ENCODE assay signal across 16 cellular contexts in genomic region chr3:155739154-155739553, GRCh38. TPM values are rescaled to one million over a fixed set of nuclear protein-coding genes. Genes with fewer than 3 reads are reported as not detected.
A peak's percentile ranks its signal among the peaks of the same experiment; 100 is the strongest.
DNase-seq lines count a peak whose midpoint lies in the region; ATAC-seq, FAIRE-seq and TF ChIP-seq lines count a peak whose summit lies in the region.
"Had no signal": no experiment of that assay in that cellular context is flagged by ENCODE, and none has a peak within 500 bp of the region (broad histone marks: within the 10 kb centered on the region; RNA-seq: fewer than 3 reads in every experiment).

No MANE protein-coding gene starts in this region.

- no peaks in the 10 kb centered on the region for H3K36me3 ChIP-seq in A673 (ENCODE audit: insufficient read depth, low read length, poor library complexity, severe bottlenecking)
- H3K36me3 ChIP-seq: BLaER1, uterus had no signal

- H3K4me1 Mint-ChIP-seq in activated CD8-positive, alpha-beta T cell treated with anti-CD3 and anti-CD28 coated beads, Interleukin-2, amount 10 ng/mL, durations not matched to agents 7 days and 5 days (ENCODE audit: low read depth) = peaks cover 5% of the 10 kb centered on the region
- no peaks in the 10 kb centered on the region for H3K4me1 Mint-ChIP-seq in activated naive CD4-positive, alpha-beta T cell treated with anti-CD3 and anti-CD28 coated beads for 36 hours (ENCODE audit: low read depth)
- H3K4me1 Mint-ChIP-seq in CD4-positive, alpha-beta T cell (ENCODE audit: low read depth) = peaks cover 13% of the 10 kb centered on the region

- no TSS peak for BruUV-seq in A673 (replicated peaks; lab: Mats Ljungman, UMichigan)

- no peaks in the 10 kb centered on the region for H3K9me3 ChIP-seq in A673 (ENCODE audit: low read depth, low read length, poor library complexity, severe bottlenecking)
- H3K9me3 ChIP-seq in CD4-positive, alpha-beta T cell (ENCODE audit: control insufficient read depth, low read length) = no peaks in the 10 kb centered on the region
- H3K9me3 ChIP-seq: BLaER1, uterus had no signal

- no peaks in the 10 kb centered on the region for H3K36me3 Mint-ChIP-seq in activated CD8-positive, alpha-beta T cell treated with anti-CD3 and anti-CD28 coated beads, Interleukin-2, amount 10 ng/mL, durations not matched to agents 7 days and 5 days (ENCODE audit: low read depth)
- no peaks in the 10 kb centered on the region for H3K36me3 Mint-ChIP-seq in activated naive CD4-positive, alpha-beta T cell treated with anti-CD3 and anti-CD28 coated beads for 36 hours (ENCODE audit: low read depth)
- no peaks in the 10 kb centered on the region for H3K36me3 Mint-ChIP-seq in CD4-positive, alpha-beta T cell (ENCODE audit: low read depth)
- H3K36me3 Mint-ChIP-seq: activated naive CD4-positive, alpha-beta T cell treated with anti-CD3 and anti-CD28 coated beads, Interleukin-2, amount 50 U/mL, for 24 hours had no signal

- intact Hi-C loops in A673 (cut with micrococcal nuclease; ENCODE audit: unreplicated experiment) = no loop called here
- intact Hi-C loops in activated naive CD4-positive, alpha-beta T cell treated with anti-CD3 and anti-CD28 coated beads for 36 hours (cut with micrococcal nuclease) = no loop called here
- intact Hi-C loops in CD4-positive, alpha-beta T cell (cut with DNase I, micrococcal nuclease) = no loop called here

- CTCF ChIA-PET in A673 (lab: Charles Lee) = no interaction called here
- CTCF ChIA-PET in activated CD8-positive, alpha-beta T cell treated with anti-CD3 and anti-CD28 coated beads, Interleukin-2, amount 10 ng/mL, durations not matched to agents 7 days and 5 days (lab: Charles Lee) = interaction anchor here (2.4 kb wide), 1 partner anchor 67 kb away, joined by 6 read pairs; the partner anchor contains the start of gene C3orf33
- CTCF ChIA-PET in activated naive CD4-positive, alpha-beta T cell treated with anti-CD3 and anti-CD28 coated beads for 36 hours (lab: Charles Lee) = interaction anchor here (0.7 kb wide), 1 partner anchor 22 kb away, joined by 3 read pairs; no protein-coding TSS in a partner anchor
- CTCF ChIA-PET in CD4-positive, alpha-beta T cell (lab: Charles Lee) = no interaction called here

- no peaks in the 10 kb centered on the region for H3K4me1 ChIP-seq in A673 (ENCODE audit: insufficient read depth, low read length, poor library complexity, severe bottlenecking)
- H3K4me1 ChIP-seq: uterus had no signal

- H3K9me3 Mint-ChIP-seq in activated CD8-positive, alpha-beta T cell treated with anti-CD3 and anti-CD28 coated beads, Interleukin-2, amount 10 ng/mL, durations not matched to agents 7 days and 5 days (ENCODE audit: insufficient read depth) = no peaks in the 10 kb centered on the region
- H3K9me3 Mint-ChIP-seq in activated naive CD4-positive, alpha-beta T cell treated with anti-CD3 and anti-CD28 coated beads for 36 hours = no peaks in the 10 kb centered on the region
- no peaks in the 10 kb centered on the region for H3K9me3 Mint-ChIP-seq in CD4-positive, alpha-beta T cell
- H3K9me3 Mint-ChIP-seq: activated CD4-positive, alpha-beta memory T cell treated with anti-CD3 and anti-CD28 coated beads, Interleukin-2, amount 10 ng/mL, durations not matched to agents 7 days and 5 days; activated naive CD4-positive, alpha-beta T cell treated with anti-CD3 and anti-CD28 coated beads, Interleukin-2, amount 50 U/mL, for 24 hours had no signal

- peak; percentile 28 for FAIRE-seq in RCC 7860 (lab: Jason Lieb, UNC)

- TF ChIP-seq CTCF in A673 (conservative IDR thresholded peaks at IDR 0.05; ENCODE audit: low read depth, low read length) = peak; percentile 37
- TF ChIP-seq CTCF in fibroblast of mammary gland (conservative IDR thresholded peaks at IDR 0.05; ENCODE audit: control insufficient read depth, insufficient read depth, low read depth, low read length) = no peak
- TF ChIP-seq CTCF in CD4-positive, alpha-beta T cell (IDR thresholded peaks at IDR 0.05) = no peak

- DNase-seq in A673 (ENCODE audit: low spot score) (peak; percentile 49), H4 (ENCODE audit: low spot score) (peak; percentile 66), RCC 7860 (ENCODE audit: low spot score) (peak; percentile 31), fibroblast of mammary gland (ENCODE audit: low read depth) (peak; percentile 12)
- DNase-seq in activated CD8-positive, alpha-beta memory T cell treated with anti-CD3 and anti-CD28 coated beads, Interleukin-2, amount 50 U/mL, for 48 hours = no peak
- no peak for DNase-seq in activated CD8-positive, alpha-beta T cell treated with anti-CD3 and anti-CD28 coated beads, Interleukin-2, amount 10 ng/mL, durations not matched to agents 7 days and 5 days
- no peak for DNase-seq in activated naive CD4-positive, alpha-beta T cell treated with anti-CD3 and anti-CD28 coated beads for 36 hours
- no peak for DNase-seq in CD4-positive, alpha-beta T cell
- DNase-seq: activated CD4-positive, alpha-beta memory T cell treated with anti-CD3 and anti-CD28 coated beads, Interleukin-2, amount 10 ng/mL, durations not matched to agents 7 days and 5 days; dorsolateral prefrontal cortex; NCI-H226; uterus had no signal

- POLR2A ChIA-PET in A673 (lab: Charles Lee; ENCODE audit: low non-redundant PET) = interaction anchor here (0.6 kb wide), 1 partner anchor 301 kb away, joined by 3 read pairs; no protein-coding TSS in a partner anchor
- POLR2A ChIA-PET in activated CD8-positive, alpha-beta T cell treated with anti-CD3 and anti-CD28 coated beads, Interleukin-2, amount 10 ng/mL, durations not matched to agents 7 days and 5 days (lab: Charles Lee) = no interaction called here
- POLR2A ChIA-PET in CD4-positive, alpha-beta T cell (lab: Charles Lee) = interaction anchor here (0.6 kb wide), 1 partner anchor 1429 kb away, joined by 3 read pairs; no protein-coding TSS in a partner anchor

- H3K27me3 ChIP-seq in A673 (replicated peaks; ENCODE audit: insufficient read depth, low read depth, low read length, poor library complexity) = no peaks in the 10 kb centered on the region
- H3K27me3 ChIP-seq in CD4-positive, alpha-beta T cell (ENCODE audit: control insufficient read depth, insufficient read depth, low read length) = peaks cover 28% of the 10 kb centered on the region
- H3K27me3 ChIP-seq: dorsolateral prefrontal cortex, uterus had no signal

- H3K27me3 Mint-ChIP-seq in activated CD8-positive, alpha-beta T cell treated with anti-CD3 and anti-CD28 coated beads, Interleukin-2, amount 10 ng/mL, durations not matched to agents 7 days and 5 days (ENCODE audit: low read depth) = peaks cover 34% of the 10 kb centered on the region
- peaks cover 39% of the 10 kb centered on the region for H3K27me3 Mint-ChIP-seq in activated naive CD4-positive, alpha-beta T cell treated with anti-CD3 and anti-CD28 coated beads for 36 hours (ENCODE audit: low read depth)
- H3K27me3 Mint-ChIP-seq in CD4-positive, alpha-beta T cell = peaks cover 56% of the 10 kb centered on the region

- no peak overlapping the region for H3K27ac Mint-ChIP-seq in activated CD8-positive, alpha-beta T cell treated with anti-CD3 and anti-CD28 coated beads, Interleukin-2, amount 10 ng/mL, durations not matched to agents 7 days and 5 days
- no peak overlapping the region for H3K27ac Mint-ChIP-seq in activated naive CD4-positive, alpha-beta T cell treated with anti-CD3 and anti-CD28 coated beads for 36 hours
- no peak overlapping the region for H3K27ac Mint-ChIP-seq in CD4-positive, alpha-beta T cell
- H3K27ac Mint-ChIP-seq: activated CD4-positive, alpha-beta memory T cell treated with anti-CD3 and anti-CD28 coated beads, Interleukin-2, amount 10 ng/mL, durations not matched to agents 7 days and 5 days; activated naive CD4-positive, alpha-beta T cell treated with anti-CD3 and anti-CD28 coated beads, Interleukin-2, amount 50 U/mL, for 24 hours had no signal

- no peak overlapping the region for H3K27ac ChIP-seq in A673 (ENCODE audit: low read depth, low read length, poor library complexity, severe bottlenecking)
- no peak overlapping the region for H3K27ac ChIP-seq in CD4-positive, alpha-beta T cell (ENCODE audit: low read depth, low read length)
- H3K27ac ChIP-seq: BLaER1, dorsolateral prefrontal cortex, uterus had no signal

- H3K4me3 ChIP-seq in A673 (ENCODE audit: low read depth, low read length, poor library complexity, severe bottlenecking) (no peak overlapping the region), fibroblast of mammary gland (ENCODE audit: control insufficient read depth, low read depth, low read length) (no peak overlapping the region)
- H3K4me3 ChIP-seq: BLaER1, dorsolateral prefrontal cortex, uterus had no signal

- no peak overlapping the region for H3K4me3 Mint-ChIP-seq in activated CD8-positive, alpha-beta T cell treated with anti-CD3 and anti-CD28 coated beads, Interleukin-2, amount 10 ng/mL, durations not matched to agents 7 days and 5 days
- no peak overlapping the region for H3K4me3 Mint-ChIP-seq in activated naive CD4-positive, alpha-beta T cell treated with anti-CD3 and anti-CD28 coated beads for 36 hours
- no peak overlapping the region for H3K4me3 Mint-ChIP-seq in CD4-positive, alpha-beta T cell
- H3K4me3 Mint-ChIP-seq: activated CD4-positive, alpha-beta memory T cell treated with anti-CD3 and anti-CD28 coated beads, Interleukin-2, amount 10 ng/mL, durations not matched to agents 7 days and 5 days; activated naive CD4-positive, alpha-beta T cell treated with anti-CD3 and anti-CD28 coated beads, Interleukin-2, amount 50 U/mL, for 24 hours had no signal

- no peak for ATAC-seq in activated CD8-positive, alpha-beta T cell treated with anti-CD3 and anti-CD28 coated beads, Interleukin-2, amount 10 ng/mL, durations not matched to agents 7 days and 5 days
- no peak for ATAC-seq in CD4-positive, alpha-beta T cell (ENCODE audit: poor library complexity)
- ATAC-seq: left lobe of liver had no signal

RNA-seq across cellular contexts. Expression of gene PLCH1, which starts 5.7 kb away (rescaled TPM):
- 3.1 TPM in 2 replicates for total RNA-seq in A673 (2021)
- total RNA-seq in H4 (2014; rRNA removed; shearing (Covaris generic)) = 0.62 and 1.1 TPM in 2 replicates
- total RNA-seq in activated CD8-positive, alpha-beta T cell treated with anti-CD3 and anti-CD28 coated beads, Interleukin-2, amount 10 ng/mL, durations not matched to agents 7 days and 5 days = 1 to 10 TPM; 2.0 to 2.4 TPM
- under 1 TPM; 0.21 to 0.27 TPM for total RNA-seq in activated naive CD4-positive, alpha-beta T cell treated with anti-CD3 and anti-CD28 coated beads for 36 hours
- under 1 TPM; 0.03 to 0.20 TPM for total RNA-seq in CD4-positive, alpha-beta T cell
- total RNA-seq: glomerular endothelial cell had no signal

Comparison
In these comparisons a context has a peak if more than half of its experiments do, and no peak if none do; other contexts are left out.
1. DNase-seq: peak in A673 (single experiment), H4 (single experiment), RCC 7860 (single experiment) and fibroblast of mammary gland (single experiment); none in activated CD8-positive, alpha-beta memory T cell treated with anti-CD3 and anti-CD28 coated beads, Interleukin-2, amount 50 U/mL, for 48 hours (single experiment), activated CD8-positive, alpha-beta T cell treated with anti-CD3 and anti-CD28 coated beads, Interleukin-2, amount 10 ng/mL, durations not matched to agents 7 days and 5 days (single experiment), activated naive CD4-positive, alpha-beta T cell treated with anti-CD3 and anti-CD28 coated beads for 36 hours (single experiment) and CD4-positive, alpha-beta T cell (0 of 10).
2. CTCF ChIA-PET loops: an anchor here in activated CD8-positive, alpha-beta T cell treated with anti-CD3 and anti-CD28 coated beads, Interleukin-2, amount 10 ng/mL, durations not matched to agents 7 days and 5 days (2.4 kb wide) and activated naive CD4-positive, alpha-beta T cell treated with anti-CD3 and anti-CD28 coated beads for 36 hours (0.7 kb wide); none called in A673 and CD4-positive, alpha-beta T cell.